ENCODE assay signal across 16 cellular contexts in genomic region chr5:151755383-151755782, GRCh38. TPM values are rescaled to one million over a fixed set of nuclear protein-coding genes. Genes with fewer than 3 reads are reported as not detected.
A peak's percentile ranks its signal among the peaks of the same experiment; 100 is the strongest.
DNase-seq lines count a peak whose midpoint lies in the region; ATAC-seq and TF ChIP-seq lines count a peak whose summit lies in the region.
"Had no signal": no experiment of that assay in that cellular context is flagged by ENCODE, and none has a peak within 500 bp of the region (broad histone marks: within the 10 kb centered on the region; RNA-seq: fewer than 3 reads in every experiment).

No MANE protein-coding gene starts in this region.

- DNase-seq in activated naive CD8-positive, alpha-beta T cell treated with anti-CD3 and anti-CD28 coated beads, Interleukin-2, amount 50 U/mL, for 24 hours = no peak
- DNase-seq in natural killer cell (no peak), CD1c-positive myeloid dendritic cell (ENCODE audit: extremely low spot score) (no peak), NCI-H1417 treated with DMSO at 0.1 percent for 48 hours (lab: John Stamatoyannopoulos, UW) (no peak), NCI-H187 treated with DMSO at 0.1 percent for 48 hours (lab: John Stamatoyannopoulos, UW) (no peak)
- DNase-seq: activated T-cell treated with anti-CD3 and anti-CD28 coated beads, Interleukin-2, amount 50 U/mL, for 48 hours; effector CD4-positive, alpha-beta T cell; head of caudate nucleus; mesendoderm; NCI-H69; testis had no signal

- H4K20me1 ChIP-seq in BLaER1 treated with 17β-estradiol and CSF1 and Interleukin-3, amounts not matched to agents 10 nM and 100 nM = peaks cover 6 to 38% (median 14%) of the 10 kb centered on the region in 11 experiments; a peak in 11 of 22 replicates

- H3K36me3 ChIP-seq in BLaER1 treated with 17β-estradiol and CSF1 and Interleukin-3, amounts not matched to agents 10 nM and 100 nM = peaks cover 24 to 51% (median 33%) of the 10 kb centered on the region in 11 experiments
- H3K36me3 ChIP-seq in HUES48 (ENCODE audit: control insufficient read depth, insufficient read depth, low read length) = peaks cover 5% of the 10 kb centered on the region

- no peaks in the 10 kb centered on the region for H3K9me3 Mint-ChIP-seq in activated naive CD8-positive, alpha-beta T cell treated with anti-CD3 and anti-CD28 coated beads, Interleukin-2, amount 50 U/mL, for 24 hours
- no peaks in the 10 kb centered on the region for H3K9me3 Mint-ChIP-seq in natural killer cell

- peak overlapping the region; percentile 77 for H3K27ac Mint-ChIP-seq in activated naive CD8-positive, alpha-beta T cell treated with anti-CD3 and anti-CD28 coated beads, Interleukin-2, amount 50 U/mL, for 24 hours
- H3K27ac Mint-ChIP-seq in natural killer cell = peak overlapping the region; percentile 31 to 89

- H3K9ac ChIP-seq in BLaER1 treated with 17β-estradiol and CSF1 and Interleukin-3, amounts not matched to agents 10 nM and 100 nM = no peak overlapping the region
- no peak overlapping the region for H3K9ac ChIP-seq in HUES48 (ENCODE audit: low read depth, low read length)

- peak overlapping the region; percentile 50 for H3K4me3 Mint-ChIP-seq in activated naive CD8-positive, alpha-beta T cell treated with anti-CD3 and anti-CD28 coated beads, Interleukin-2, amount 50 U/mL, for 24 hours
- peak overlapping the region; percentile 42 for H3K4me3 Mint-ChIP-seq in natural killer cell

- peaks cover 27 to 84% (median 33%) of the 10 kb centered on the region in 10 experiments for H3K4me1 ChIP-seq in BLaER1 treated with 17β-estradiol and CSF1 and Interleukin-3, amounts not matched to agents 10 nM and 100 nM
- peaks cover 26% of the 10 kb centered on the region for H3K4me1 ChIP-seq in HUES48 (ENCODE audit: control insufficient read depth, insufficient read depth, low read length)

- H3K4me3 ChIP-seq in BLaER1 treated with 17β-estradiol and CSF1 and Interleukin-3, amounts not matched to agents 10 nM and 100 nM = no peak overlapping the region
- no peak overlapping the region for H3K4me3 ChIP-seq in HUES48 (ENCODE audit: low read depth, low read length)
- H3K4me3 ChIP-seq: testis had no signal

- peaks cover 16% of the 10 kb centered on the region for H3K36me3 Mint-ChIP-seq in activated naive CD8-positive, alpha-beta T cell treated with anti-CD3 and anti-CD28 coated beads, Interleukin-2, amount 50 U/mL, for 24 hours (ENCODE audit: low read depth)
- no peaks in the 10 kb centered on the region for H3K36me3 Mint-ChIP-seq in natural killer cell

- no peaks in the 10 kb centered on the region for H3K27me3 Mint-ChIP-seq in activated naive CD8-positive, alpha-beta T cell treated with anti-CD3 and anti-CD28 coated beads, Interleukin-2, amount 50 U/mL, for 24 hours
- H3K27me3 Mint-ChIP-seq in natural killer cell (ENCODE audit: low read depth in 2 of 2) = no peaks in the 10 kb centered on the region

- TF ChIP-seq CTCF in natural killer cell (IDR thresholded peaks at IDR 0.05) = no peak

- H3K27ac ChIP-seq in BLaER1 treated with 17β-estradiol and CSF1 and Interleukin-3, amounts not matched to agents 10 nM and 100 nM = no peak overlapping the region
- peak overlapping the region; percentile 26 for H3K27ac ChIP-seq in HUES48 (ENCODE audit: low read depth, low read length)
- H3K27ac ChIP-seq: testis had no signal

- ATAC-seq in activated naive CD8-positive, alpha-beta T cell treated with anti-CD3 and anti-CD28 coated beads, Interleukin-2, amount 50 U/mL, for 24 hours = peak; percentile 30
- no peak for ATAC-seq in natural killer cell
- no peak for ATAC-seq in GM18907 (IDR thresholded peaks at IDR 0.05; ENCODE audit: unreplicated experiment)
- ATAC-seq: sciatic nerve, SK-N-SH treated with all-trans-retinoic acid at 6 μM for 48 hours had no signal

- no peaks in the 10 kb centered on the region for H3K27me3 ChIP-seq in BLaER1 treated with 17β-estradiol and CSF1 and Interleukin-3, amounts not matched to agents 10 nM and 100 nM
- H3K27me3 ChIP-seq in HUES48 (ENCODE audit: control insufficient read depth, insufficient read depth, low read length) = no peaks in the 10 kb centered on the region
- H3K27me3 ChIP-seq: testis had no signal

- no peaks in the 10 kb centered on the region for H3K9me3 ChIP-seq in BLaER1 treated with 17β-estradiol and CSF1 and Interleukin-3, amounts not matched to agents 10 nM and 100 nM (replicated peaks in 1 of 11)
- H3K9me3 ChIP-seq in HUES48 (ENCODE audit: control insufficient read depth, insufficient read depth, low read length) = no peaks in the 10 kb centered on the region
- H3K9me3 ChIP-seq: testis had no signal

- H3K4me1 Mint-ChIP-seq in activated naive CD8-positive, alpha-beta T cell treated with anti-CD3 and anti-CD28 coated beads, Interleukin-2, amount 50 U/mL, for 24 hours = peaks cover 46% of the 10 kb centered on the region
- peaks cover 34 to 46% of the 10 kb centered on the region in 2 donors for H3K4me1 Mint-ChIP-seq in natural killer cell

- intact Hi-C loops in natural killer cell (cut with micrococcal nuclease) = no loop called here

- H3K4me2 ChIP-seq in BLaER1 treated with 17β-estradiol and CSF1 and Interleukin-3, amounts not matched to agents 10 nM and 100 nM = peak overlapping the region in 7 of 11 experiments; percentile 88 to 98 (median 95); a peak in 12 of 22 replicates

RNA-seq across cellular contexts. Expression of gene ATOX1, which starts 3.0 kb away (rescaled TPM):
- total RNA-seq in natural killer cell = 10 to 100 TPM; 41.5 to 46.4 (median 46.2) TPM

RNA-seq across cellular contexts. Expression of gene G3BP1, which starts 16.4 kb away (rescaled TPM):
- total RNA-seq in natural killer cell = 100 to 1,000 TPM in 2 of 3 donors, 10 to 100 TPM in 1; 94.9 to 127 (median 121) TPM
